2 cellular contexts compared by ENCODE assay signal in the genomic region with DNA sequence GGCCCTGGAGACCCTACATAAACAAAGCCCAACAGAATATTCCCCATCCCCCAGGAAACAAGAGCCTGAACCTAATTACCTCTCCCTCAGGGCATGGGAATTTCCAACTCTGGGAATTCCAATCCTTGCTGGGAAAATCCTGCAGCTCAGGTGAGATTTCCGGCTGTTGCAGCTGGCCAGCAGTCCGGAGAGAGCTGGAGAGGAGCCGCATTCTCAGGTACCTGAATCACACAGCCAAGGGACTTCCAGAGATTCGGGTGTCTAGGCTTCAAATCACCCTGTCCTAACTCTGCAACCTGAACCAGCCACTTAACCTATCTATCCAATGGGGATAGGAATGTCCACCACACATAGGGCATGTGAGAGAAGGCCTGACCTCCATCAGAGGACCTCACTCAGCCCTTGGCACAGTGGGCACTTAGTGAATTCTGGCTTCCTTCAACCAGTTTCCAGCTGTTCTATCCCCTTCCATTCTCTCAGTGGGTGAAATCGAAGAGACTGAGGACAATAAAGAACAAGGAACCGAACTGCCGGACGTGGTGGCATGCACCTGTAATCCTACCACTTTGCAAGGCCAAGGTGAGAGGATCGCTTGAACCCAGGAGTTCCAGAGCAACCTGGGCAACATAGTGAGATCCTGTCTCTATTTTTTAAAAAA.
TF ChIP-seq lines count a peak whose summit lies in the region.

No MANE protein-coding gene starts in this region.

TF ChIP-seq in GM12878, 131 proteins besides CTCF, POLR2A, EP300 and RAD21:
- no peak for TF ChIP-seq RUNX3 (IDR thresholded peaks at IDR 0.05; ENCODE audit: low read length)
- TF ChIP-seq POU2F2 (IDR thresholded peaks at IDR 0.05; ENCODE audit: borderline replicate concordance, low read depth, low read length): peak; percentile 23; the same call in 1 of the 3 replicates
- no peak for TF ChIP-seq TAF1 (IDR thresholded peaks at IDR 0.05; ENCODE audit: borderline replicate concordance, low read depth, low read length)
- peak; percentile 92 for TF ChIP-seq EED (IDR thresholded peaks at IDR 0.05; ENCODE audit: low read depth)
- peak; percentile 78 for TF ChIP-seq SMAD5 (IDR thresholded peaks at IDR 0.05; ENCODE audit: low read depth)
- no peak for TF ChIP-seq TCF12 (IDR thresholded peaks at IDR 0.05; ENCODE audit: low read depth, low read length)
- TF ChIP-seq IKZF1 (conservative IDR thresholded peaks at IDR 0.05): peak; percentile 69
- 0 out of 2 replicates have a peak, but pooled peaks have one; percentile 30 for TF ChIP-seq POLR2AphosphoS2 (IDR thresholded peaks at IDR 0.05; ENCODE audit: low read depth, low read length)
- peak; percentile 77 for TF ChIP-seq ZBED1 (IDR thresholded peaks at IDR 0.05; ENCODE audit: borderline replicate concordance)
- peak; percentile 49 to 50; a peak in 2 of 4 replicates for TF ChIP-seq IKZF2 (IDR thresholded peaks at IDR 0.05)
- TF ChIP-seq BACH1 (IDR thresholded peaks at IDR 0.05; ENCODE audit: borderline replicate concordance): 0 out of 2 replicates have a peak, but pooled peaks have one; percentile 33
- peak; percentile 21; the same call in 1 of the 2 replicates for TF ChIP-seq PAX5 (IDR thresholded peaks at IDR 0.05; ENCODE audit: borderline replicate concordance, low read depth, low read length)

TF ChIP-seq in neural cell, 6 proteins besides CTCF, POLR2A, EP300 and RAD21:
- TF ChIP-seq EZH2 (IDR thresholded peaks at IDR 0.05; ENCODE audit: borderline replicate concordance, insufficient read depth, low read length, poor library complexity, severe bottlenecking): no peak
- TF ChIP-seq, protein P1, sequence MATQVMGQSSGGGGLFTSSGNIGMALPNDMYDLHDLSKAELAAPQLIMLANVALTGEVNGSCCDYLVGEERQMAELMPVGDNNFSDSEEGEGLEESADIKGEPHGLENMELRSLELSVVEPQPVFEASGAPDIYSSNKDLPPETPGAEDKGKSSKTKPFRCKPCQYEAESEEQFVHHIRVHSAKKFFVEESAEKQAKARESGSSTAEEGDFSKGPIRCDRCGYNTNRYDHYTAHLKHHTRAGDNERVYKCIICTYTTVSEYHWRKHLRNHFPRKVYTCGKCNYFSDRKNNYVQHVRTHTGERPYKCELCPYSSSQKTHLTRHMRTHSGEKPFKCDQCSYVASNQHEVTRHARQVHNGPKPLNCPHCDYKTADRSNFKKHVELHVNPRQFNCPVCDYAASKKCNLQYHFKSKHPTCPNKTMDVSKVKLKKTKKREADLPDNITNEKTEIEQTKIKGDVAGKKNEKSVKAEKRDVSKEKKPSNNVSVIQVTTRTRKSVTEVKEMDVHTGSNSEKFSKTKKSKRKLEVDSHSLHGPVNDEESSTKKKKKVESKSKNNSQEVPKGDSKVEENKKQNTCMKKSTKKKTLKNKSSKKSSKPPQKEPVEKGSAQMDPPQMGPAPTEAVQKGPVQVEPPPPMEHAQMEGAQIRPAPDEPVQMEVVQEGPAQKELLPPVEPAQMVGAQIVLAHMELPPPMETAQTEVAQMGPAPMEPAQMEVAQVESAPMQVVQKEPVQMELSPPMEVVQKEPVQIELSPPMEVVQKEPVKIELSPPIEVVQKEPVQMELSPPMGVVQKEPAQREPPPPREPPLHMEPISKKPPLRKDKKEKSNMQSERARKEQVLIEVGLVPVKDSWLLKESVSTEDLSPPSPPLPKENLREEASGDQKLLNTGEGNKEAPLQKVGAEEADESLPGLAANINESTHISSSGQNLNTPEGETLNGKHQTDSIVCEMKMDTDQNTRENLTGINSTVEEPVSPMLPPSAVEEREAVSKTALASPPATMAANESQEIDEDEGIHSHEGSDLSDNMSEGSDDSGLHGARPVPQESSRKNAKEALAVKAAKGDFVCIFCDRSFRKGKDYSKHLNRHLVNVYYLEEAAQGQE (IDR thresholded peaks at IDR 0.05; ENCODE audit: borderline replicate concordance): peak; percentile 22
